In genomic region chr10:104318810-104319684, GRCh38 we compare ENCODE assay signal across 12 cellular contexts. TPM values are rescaled to one million over a fixed set of nuclear protein-coding genes. Genes with fewer than 3 reads are reported as not detected.
DNase-seq lines count a peak whose midpoint lies in the region; ATAC-seq, FAIRE-seq and TF ChIP-seq lines count a peak whose summit lies in the region.
"Had no signal": no experiment of that assay in that cellular context is flagged by ENCODE, and none has a peak within 500 bp of the region (broad histone marks: within the 10 kb centered on the region; RNA-seq: fewer than 3 reads in every experiment).

No MANE protein-coding gene starts in this region.

- H2AFZ ChIP-seq in keratinocyte (ENCODE audit: control insufficient read depth, low read length): no peak overlapping the region

- H3K4me3 ChIP-seq in breast epithelium: no peak overlapping the region
- H3K4me3 ChIP-seq in keratinocyte (ENCODE audit: control insufficient read depth in 2 of 3, extremely low read depth in 1 of 3, insufficient read depth in 2 of 3, low read depth in 1 of 3, low read length in 3 of 3): peak overlapping the region in 1 of 3 experiments; percentile 8
- peak overlapping the region in 1 of 8 donors; percentile 18 for H3K4me3 ChIP-seq in spleen

- H3K79me2 ChIP-seq in keratinocyte (ENCODE audit: control insufficient read depth, insufficient read depth, low read length): peaks cover 82% of the 10 kb centered on the region

- no peaks in the 10 kb centered on the region for H3K27me3 ChIP-seq in breast epithelium
- no peaks in the 10 kb centered on the region for H3K27me3 ChIP-seq in keratinocyte (ENCODE audit: control insufficient read depth, extremely low read depth, insufficient read depth, low read length)
- no peaks in the 10 kb centered on the region for H3K27me3 ChIP-seq in spleen (replicated peaks in 1 of 7)

- H3K9me1 ChIP-seq in keratinocyte (ENCODE audit: control insufficient read depth, extremely low read depth, insufficient read depth, low read length): peaks cover 3% of the 10 kb centered on the region

- intact Hi-C loops in breast epithelium (cut with DNase I; ENCODE audit: low total_unique reads): no loop called here
- intact Hi-C loops in spleen (cut with DNase I; ENCODE audit: low total_unique reads): no loop called here

- H3K4me1 Mint-ChIP-seq in T-helper 2 cell treated with Interferon-gamma antibody and Interleukin-4, amounts not matched to agents 5 μg/mL and 100 μg/mL, for 36 hours (ENCODE audit: low read depth): peaks cover 47% of the 10 kb centered on the region

- H3K27me3 Mint-ChIP-seq in T-helper 2 cell treated with Interferon-gamma antibody and Interleukin-4, amounts not matched to agents 5 μg/mL and 100 μg/mL, for 36 hours (ENCODE audit: low read depth): no peaks in the 10 kb centered on the region

- H3K36me3 ChIP-seq in breast epithelium: peaks cover 6% of the 10 kb centered on the region
- H3K36me3 ChIP-seq in keratinocyte (ENCODE audit: control insufficient read depth in 2 of 2, extremely low read depth in 1 of 2, insufficient read depth in 2 of 2, low read length in 2 of 2): peaks cover 10% of the 10 kb centered on the region in 2 experiments
- peaks cover 5 to 49% (median 22%) of the 10 kb centered on the region in 6 donors for H3K36me3 ChIP-seq in spleen

- H3K9me3 ChIP-seq in breast epithelium: no peaks in the 10 kb centered on the region
- H3K9me3 ChIP-seq in keratinocyte (ENCODE audit: control insufficient read depth, low read depth, low read length): no peaks in the 10 kb centered on the region
- H3K9me3 ChIP-seq in spleen: no peaks in the 10 kb centered on the region

- peaks cover 12% of the 10 kb centered on the region for H3K36me3 Mint-ChIP-seq in T-helper 2 cell treated with Interferon-gamma antibody and Interleukin-4, amounts not matched to agents 5 μg/mL and 100 μg/mL, for 36 hours (ENCODE audit: low read depth)

- H3K27ac Mint-ChIP-seq in T-helper 2 cell treated with Interferon-gamma antibody and Interleukin-4, amounts not matched to agents 5 μg/mL and 100 μg/mL, for 36 hours: peak overlapping the region; percentile 17

- H3K27ac ChIP-seq in breast epithelium: peak overlapping the region; percentile 8 to 55
- peak overlapping the region; percentile 79 for H3K27ac ChIP-seq in keratinocyte (ENCODE audit: control insufficient read depth, insufficient read depth, low read length)
- H3K27ac ChIP-seq in spleen: peak overlapping the region in 5 of 8 donors; percentile 23 to 100 (median 72)

- 62 to 69% (median 68%) methylated on average over 19 of the region's 19 CpGs for WGBS in spleen, 5 donors

- no peak for ATAC-seq in GM21717 (IDR thresholded peaks at IDR 0.05; ENCODE audit: unreplicated experiment)
- ATAC-seq in HG03439 (IDR thresholded peaks at IDR 0.05; ENCODE audit: unreplicated experiment): no peak
- ATAC-seq in HG03442 (IDR thresholded peaks at IDR 0.05; ENCODE audit: unreplicated experiment): no peak

- no peak for DNase-seq in T-helper 2 cell treated with Interferon-gamma antibody and Interleukin-4, amounts not matched to agents 5 μg/mL and 100 μg/mL, for 36 hours (ENCODE audit: low spot score)
- DNase-seq in T-helper 2 cell (no peak), breast epithelium (ENCODE audit: low spot score in 2 of 2) (no peak), keratinocyte (ENCODE audit: low read depth, low spot score) (no peak), spleen (peak; percentile 79)
- DNase-seq: activated CD4-positive, alpha-beta T cell treated with anti-CD3 and anti-CD28 coated beads for 1 hour; amniotic stem cell; GF-D8 had no signal

- no peak for TF ChIP-seq POLR2A in breast epithelium (IDR thresholded peaks at IDR 0.05)
- TF ChIP-seq POLR2A in spleen (IDR thresholded peaks at IDR 0.05): no peak

- peaks cover 6% of the 10 kb centered on the region for H4K20me1 ChIP-seq in keratinocyte (ENCODE audit: control insufficient read depth, extremely low read depth, insufficient read depth, low read length)

- H3K9ac ChIP-seq in keratinocyte (ENCODE audit: control insufficient read depth, extremely low read depth, insufficient read depth, low read length): peak overlapping the region; percentile 61

- H3K4me1 ChIP-seq in breast epithelium: no peaks in the 10 kb centered on the region
- peaks cover 74% of the 10 kb centered on the region for H3K4me1 ChIP-seq in keratinocyte (ENCODE audit: control insufficient read depth, extremely low read depth, insufficient read depth, low read length)
- H3K4me1 ChIP-seq in spleen: peaks cover 53 to 91% (median 71%) of the 10 kb centered on the region in 6 donors

- H3K4me2 ChIP-seq in keratinocyte (ENCODE audit: control insufficient read depth, extremely low read depth, insufficient read depth, low read depth, low read length): peak overlapping the region; percentile 59

- no peak for TF ChIP-seq CTCF in breast epithelium (IDR thresholded peaks at IDR 0.05)
- TF ChIP-seq CTCF in keratinocyte (optimal IDR thresholded peaks at IDR 0.05 in 1 of 3, IDR thresholded peaks at IDR 0.05 in 1 of 3, conservative IDR thresholded peaks at IDR 0.05 in 1 of 3; ENCODE audit: extremely low read depth in 1 of 3, insufficient read depth in 2 of 3, low read length in 3 of 3): no peak
- no peak for TF ChIP-seq CTCF in spleen (IDR thresholded peaks at IDR 0.05 in 8 of 11, conservative IDR thresholded peaks at IDR 0.05 in 3 of 11)

- dilution Hi-C loops in keratinocyte (cut with MboI; ENCODE audit: extremely low pct_ligation_motif_present, low sequenced_read_pairs): no loop called here

- no peaks in the 10 kb centered on the region for H3K9me3 Mint-ChIP-seq in T-helper 2 cell treated with Interferon-gamma antibody and Interleukin-4, amounts not matched to agents 5 μg/mL and 100 μg/mL, for 36 hours

- peak; percentile 91 for FAIRE-seq in keratinocyte (lab: Jason Lieb, UNC)
- FAIRE-seq: A204.1 had no signal

- no peak overlapping the region for H3K4me3 Mint-ChIP-seq in T-helper 2 cell treated with Interferon-gamma antibody and Interleukin-4, amounts not matched to agents 5 μg/mL and 100 μg/mL, for 36 hours

RNA-seq across cellular contexts. Expression of gene ITPRIP, which starts 19.2 kb away (rescaled TPM):
- total RNA-seq in breast epithelium (10 to 100 TPM; 12.0 to 35.4 (median 20.9) TPM), spleen (10 to 100 TPM; 21.6 to 37.8 (median 32.3) TPM)
- polyA plus RNA-seq in keratinocyte (11.9 to 13.8 TPM (median 12.1 TPM) in 3 replicates), spleen (1 to 10 TPM; 7.2 to 9.5 (median 8.5) TPM)
- polyA plus RNA-seq in keratinocyte (2011; ENCODE audit: low read depth): 17.4 TPM
- 6.5 and 6.6 TPM in 2 replicates for polyA plus RNA-seq in keratinocyte (2011; cell fraction: cytosol; rRNA removed)
- 29.0 and 31.0 TPM in 2 replicates for polyA plus RNA-seq in keratinocyte (2011; cell fraction: nucleus; rRNA removed)
- 11.3 and 42.3 TPM in 2 replicates for polyA plus RNA-seq in keratinocyte (2012; ENCODE audit: low replicate concordance)
- 17.5 to 24.9 TPM (median 20.1 TPM) in 3 replicates for polyA minus RNA-seq in keratinocyte
- polyA minus RNA-seq in keratinocyte (2011; cell fraction: cytosol; rRNA and poly(A)+ RNA removed): 12.3 TPM
- 36.4 and 39.5 TPM in 2 replicates for polyA minus RNA-seq in keratinocyte (2011; cell fraction: nucleus; rRNA and poly(A)+ RNA removed)

RNA-seq across cellular contexts. Expression of gene CFAP58, which starts 34.6 kb away (rescaled TPM):
- total RNA-seq in breast epithelium (under 1 TPM; 0.16 to 0.98 (median 0.88) TPM), spleen (1 to 10 TPM in 1 of 7 donors, under 1 TPM in 5, not detected in 1; 0.37 to 1.4 (median 0.46) TPM)
- polyA plus RNA-seq in keratinocyte (0.82 to 2.3 TPM (median 1.4 TPM) in 3 replicates), spleen (under 1 TPM; 0.10 to 0.36 (median 0.15) TPM)
- 1.7 TPM for polyA plus RNA-seq in keratinocyte (2011; ENCODE audit: low read depth)
- polyA plus RNA-seq in keratinocyte (2011; cell fraction: cytosol; rRNA removed): 1.7 and 2.5 TPM in 2 replicates
- 1.4 and 2.1 TPM in 2 replicates for polyA plus RNA-seq in keratinocyte (2011; cell fraction: nucleus; rRNA removed)
- polyA plus RNA-seq in keratinocyte (2012; ENCODE audit: low replicate concordance): 0.49 and 1.7 TPM in 2 replicates
- 0.33 to 0.90 TPM in 2 of 3 replicates, not detected in the other for polyA minus RNA-seq in keratinocyte
- 0.58 TPM for polyA minus RNA-seq in keratinocyte (2011; cell fraction: cytosol; rRNA and poly(A)+ RNA removed)
- polyA minus RNA-seq in keratinocyte (2011; cell fraction: nucleus; rRNA and poly(A)+ RNA removed): 0.21 and 0.54 TPM in 2 replicates

RNA-seq across cellular contexts. Expression of gene GSTO2, which starts 50.1 kb away (rescaled TPM):
- 10 to 100 TPM in 2 of 3 donors, under 1 TPM in 1; 0.48 to 22.5 (median 14.1) TPM for total RNA-seq in breast epithelium
- 42.7 to 56.9 TPM (median 47.1 TPM) in 3 replicates for polyA plus RNA-seq in keratinocyte
- polyA plus RNA-seq in keratinocyte (2011; ENCODE audit: low read depth): 3.5 TPM
- 43.7 and 50.3 TPM in 2 replicates for polyA plus RNA-seq in keratinocyte (2011; cell fraction: cytosol; rRNA removed)
- 29.6 and 32.1 TPM in 2 replicates for polyA plus RNA-seq in keratinocyte (2011; cell fraction: nucleus; rRNA removed)
- polyA plus RNA-seq in keratinocyte (2012; ENCODE audit: low replicate concordance): 28.2 and 28.3 TPM in 2 replicates
- 17.9 to 33.5 TPM (median 25.5 TPM) in 3 replicates for polyA minus RNA-seq in keratinocyte
- 10.7 TPM for polyA minus RNA-seq in keratinocyte (2011; cell fraction: cytosol; rRNA and poly(A)+ RNA removed)
- polyA minus RNA-seq in keratinocyte (2011; cell fraction: nucleus; rRNA and poly(A)+ RNA removed): 7.9 and 15.6 TPM in 2 replicates
- 1 to 10 TPM in 1 of 7 donors, under 1 TPM in 6; 0.32 to 1.4 (median 0.77) TPM for total RNA-seq in spleen
- polyA plus RNA-seq in spleen: under 1 TPM; 0.91 to 0.99 (median 0.91) TPM
